In the genomic region with DNA sequence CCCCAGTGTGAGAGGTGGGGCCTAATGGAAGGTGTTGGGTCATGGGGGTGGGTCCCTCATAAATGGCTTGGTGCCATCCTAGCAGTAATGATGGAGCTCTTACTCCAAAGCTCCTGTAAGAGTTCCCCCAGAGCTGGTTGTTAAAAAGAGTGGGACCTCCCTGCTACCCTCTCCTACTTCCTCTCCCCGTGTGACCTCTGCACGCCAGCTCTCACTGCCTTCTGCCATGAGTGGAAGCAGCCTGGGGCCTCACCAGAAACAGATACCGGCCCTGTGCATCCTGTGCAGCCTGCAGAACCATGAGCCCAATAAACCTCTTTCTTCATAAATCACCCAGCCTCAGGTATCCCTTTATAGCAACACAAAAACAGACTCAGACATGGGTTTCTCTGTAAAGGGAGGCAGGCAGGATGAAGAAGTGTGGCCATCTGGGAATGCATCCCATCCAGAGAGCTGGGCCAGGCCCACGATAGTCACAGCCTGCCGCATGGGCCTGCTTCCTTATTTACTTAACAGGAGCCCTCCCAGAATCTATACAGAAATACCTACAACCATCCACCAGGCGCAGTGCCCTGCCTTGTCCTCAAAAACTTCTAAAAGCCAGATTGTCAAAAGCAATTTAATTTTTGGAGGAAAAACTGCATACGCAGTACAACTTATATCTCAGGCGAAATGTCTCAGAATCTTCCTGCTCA, we compare ENCODE assay signal across 1 cellular context.
TF ChIP-seq lines count a peak whose summit lies in the region.

No MANE protein-coding gene starts in this region.

TF ChIP-seq in liver, 16 proteins besides CTCF, POLR2A, EP300 and RAD21 (continued from another document):
- TF ChIP-seq TAF1 (conservative IDR thresholded peaks at IDR 0.05) (no peak), REST (IDR thresholded peaks at IDR 0.05) (no peak), RXRA (IDR thresholded peaks at IDR 0.05) (no peak), GABPA (IDR thresholded peaks at IDR 0.05 in 1 of 2, conservative IDR thresholded peaks at IDR 0.05 in 1 of 2) (no peak), EGR1 (IDR thresholded peaks at IDR 0.05; ENCODE audit: low read depth in 2 of 2) (no peak), SP1 (IDR thresholded peaks at IDR 0.05) (no peak), FOXA1 (IDR thresholded peaks at IDR 0.05) (no peak), YY1 (IDR thresholded peaks at IDR 0.05) (no peak)
